In the genomic region with DNA sequence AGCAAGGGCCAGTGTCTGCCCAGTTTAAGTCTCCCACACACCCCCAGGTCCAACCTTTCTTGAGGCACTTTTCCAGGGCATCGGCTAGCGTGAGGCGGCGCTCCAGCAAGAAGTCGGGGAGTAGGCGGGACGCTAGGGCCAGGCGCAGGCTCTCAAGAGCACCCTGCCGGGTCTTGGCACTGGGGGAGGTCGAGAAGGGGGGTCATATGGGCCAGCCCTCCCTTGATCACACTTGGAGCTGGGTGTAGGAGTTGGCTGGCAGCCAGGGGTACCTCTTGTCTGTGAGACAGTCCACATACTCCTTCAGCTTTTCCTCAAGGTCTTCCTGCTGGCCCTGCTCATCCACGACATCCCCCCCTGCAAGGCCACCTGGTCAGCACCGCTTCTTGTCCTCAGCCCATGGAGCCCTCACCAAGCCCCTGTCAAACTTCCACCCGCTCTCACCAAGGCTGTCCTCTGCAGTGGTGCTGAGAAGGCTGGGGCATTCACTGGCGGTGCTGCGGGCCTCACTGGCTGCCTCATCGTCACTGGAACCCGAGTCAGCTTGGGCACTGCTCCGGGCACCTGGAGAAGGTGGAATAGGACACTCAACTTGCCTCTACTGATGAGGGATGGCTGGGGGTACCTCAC, we compare ENCODE assay signal across 14 cellular contexts. TPM values are rescaled to one million over a fixed set of nuclear protein-coding genes. Genes with fewer than 3 reads are reported as not detected.
DNase-seq lines count a peak whose midpoint lies in the region; ATAC-seq and TF ChIP-seq lines count a peak whose summit lies in the region.
"Had no signal": no experiment of that assay in that cellular context is flagged by ENCODE, and none has a peak within 500 bp of the region (broad histone marks: within the 10 kb centered on the region; RNA-seq: fewer than 3 reads in every experiment).

No MANE protein-coding gene starts in this region.

- peaks cover 40% of the 10 kb centered on the region for H3K36me3 Mint-ChIP-seq in activated CD4-positive, alpha-beta T cell treated with anti-CD3 and anti-CD28 coated beads, Interleukin-2, amount 10 ng/mL, durations not matched to agents 24 days and 14 days (ENCODE audit: low read depth)
- peaks cover 28% of the 10 kb centered on the region for H3K36me3 Mint-ChIP-seq in activated naive CD8-positive, alpha-beta T cell treated with anti-CD3 and anti-CD28 coated beads, Interleukin-2, amount 50 U/mL, for 24 hours (ENCODE audit: low read depth)

- no peaks in the 10 kb centered on the region for H3K9me3 Mint-ChIP-seq in activated CD4-positive, alpha-beta T cell treated with anti-CD3 and anti-CD28 coated beads, Interleukin-2, amount 10 ng/mL, durations not matched to agents 24 days and 14 days
- H3K9me3 Mint-ChIP-seq in activated naive CD8-positive, alpha-beta T cell treated with anti-CD3 and anti-CD28 coated beads, Interleukin-2, amount 50 U/mL, for 24 hours = no peaks in the 10 kb centered on the region

- TF ChIP-seq CTCF in smooth muscle cell (IDR thresholded peaks at IDR 0.05; ENCODE audit: borderline replicate concordance, insufficient read depth, poor library complexity, severe bottlenecking) = no peak

- H3K27me3 Mint-ChIP-seq in activated CD4-positive, alpha-beta T cell treated with anti-CD3 and anti-CD28 coated beads, Interleukin-2, amount 10 ng/mL, durations not matched to agents 24 days and 14 days = no peaks in the 10 kb centered on the region
- no peaks in the 10 kb centered on the region for H3K27me3 Mint-ChIP-seq in activated naive CD8-positive, alpha-beta T cell treated with anti-CD3 and anti-CD28 coated beads, Interleukin-2, amount 50 U/mL, for 24 hours

- no peaks in the 10 kb centered on the region for H3K9me3 ChIP-seq in neuron (ENCODE audit: low read length)
- H3K9me3 ChIP-seq in smooth muscle cell (replicated peaks; ENCODE audit: low read depth) = no peaks in the 10 kb centered on the region
- H3K9me3 ChIP-seq: tibial nerve had no signal

- H3K27ac ChIP-seq in smooth muscle cell (ENCODE audit: low read depth) = no peak overlapping the region

- peaks cover 14% of the 10 kb centered on the region for H3K4me1 Mint-ChIP-seq in activated CD4-positive, alpha-beta T cell treated with anti-CD3 and anti-CD28 coated beads, Interleukin-2, amount 10 ng/mL, durations not matched to agents 24 days and 14 days
- peaks cover 17% of the 10 kb centered on the region for H3K4me1 Mint-ChIP-seq in activated naive CD8-positive, alpha-beta T cell treated with anti-CD3 and anti-CD28 coated beads, Interleukin-2, amount 50 U/mL, for 24 hours

- H3K36me3 ChIP-seq in neuron (ENCODE audit: insufficient read depth, low read length) (peaks cover 32% of the 10 kb centered on the region), smooth muscle cell (ENCODE audit: low read depth) (no peaks in the 10 kb centered on the region)

- no peak overlapping the region for H3K9ac ChIP-seq in smooth muscle cell (ENCODE audit: low read depth)

- no peaks in the 10 kb centered on the region for H3K27me3 ChIP-seq in neuron (ENCODE audit: insufficient read depth, low read length)
- H3K27me3 ChIP-seq in smooth muscle cell (ENCODE audit: low read depth) = no peaks in the 10 kb centered on the region
- H3K27me3 ChIP-seq: tibial nerve had no signal

- no peak for ATAC-seq in activated naive CD8-positive, alpha-beta T cell treated with anti-CD3 and anti-CD28 coated beads, Interleukin-2, amount 50 U/mL, for 24 hours
- ATAC-seq in HG03442 (IDR thresholded peaks at IDR 0.05; ENCODE audit: unreplicated experiment) = no peak

- H3K4me2 ChIP-seq in smooth muscle cell = no peak overlapping the region

- no peak overlapping the region for H3K27ac Mint-ChIP-seq in activated CD4-positive, alpha-beta T cell treated with anti-CD3 and anti-CD28 coated beads, Interleukin-2, amount 10 ng/mL, durations not matched to agents 24 days and 14 days
- H3K27ac Mint-ChIP-seq in activated naive CD8-positive, alpha-beta T cell treated with anti-CD3 and anti-CD28 coated beads, Interleukin-2, amount 50 U/mL, for 24 hours = peak overlapping the region; percentile 97

- peaks cover 11% of the 10 kb centered on the region for H3K79me2 ChIP-seq in smooth muscle cell (ENCODE audit: low read depth)

- H2AFZ ChIP-seq in neuron (ENCODE audit: low read depth, low read length) = no peak overlapping the region
- no peak overlapping the region for H2AFZ ChIP-seq in smooth muscle cell (ENCODE audit: low read depth)

- no peaks in the 10 kb centered on the region for H4K20me1 ChIP-seq in smooth muscle cell (ENCODE audit: low read depth)

- WGBS in smooth muscle cell (ENCODE audit: low lambda C conversion rate) = 97% methylated on average over 18 of the region's 18 CpGs

- H3K4me3 ChIP-seq in Jurkat, Clone E6-1 (ENCODE audit: low read length) = peak overlapping the region; percentile 99
- H3K4me3 ChIP-seq in neuron (ENCODE audit: low read length) = peak overlapping the region; percentile 12
- no peak overlapping the region for H3K4me3 ChIP-seq in smooth muscle cell

- H3K4me3 Mint-ChIP-seq in activated CD4-positive, alpha-beta T cell treated with anti-CD3 and anti-CD28 coated beads, Interleukin-2, amount 10 ng/mL, durations not matched to agents 24 days and 14 days = peak overlapping the region; percentile 94
- H3K4me3 Mint-ChIP-seq in activated naive CD8-positive, alpha-beta T cell treated with anti-CD3 and anti-CD28 coated beads, Interleukin-2, amount 50 U/mL, for 24 hours = peak overlapping the region; percentile 97

- no peaks in the 10 kb centered on the region for H3F3A ChIP-seq in smooth muscle cell (ENCODE audit: low read depth)

- intact Hi-C loops in activated CD4-positive, alpha-beta T cell treated with anti-CD3 and anti-CD28 coated beads, Interleukin-2, amount 10 ng/mL, durations not matched to agents 24 days and 14 days (cut with micrococcal nuclease) = loop anchor here (10.0 kb wide), 1 partner anchor 615 kb away; a partner anchor contains a TSS

- H3K4me1 ChIP-seq in neuron (ENCODE audit: insufficient read depth, low read length) = peaks cover 16% of the 10 kb centered on the region
- peaks cover 10% of the 10 kb centered on the region for H3K4me1 ChIP-seq in smooth muscle cell (ENCODE audit: low read depth)

- peak; percentile 59 for DNase-seq in activated CD4-positive, alpha-beta T cell treated with anti-CD3 and anti-CD28 coated beads, Interleukin-2, amount 10 ng/mL, durations not matched to agents 24 days and 14 days
- DNase-seq in activated CD4-positive, alpha-beta T cell treated with anti-CD3 and anti-CD28 coated beads for 48 hours = no peak
- no peak for DNase-seq in Jurkat, Clone E6-1 (ENCODE audit: low read depth, low spot score)
- DNase-seq in activated naive CD8-positive, alpha-beta T cell treated with anti-CD3 and anti-CD28 coated beads, Interleukin-2, amount 50 U/mL, for 24 hours = no peak
- no peak for DNase-seq in smooth muscle cell (lab: John Stamatoyannopoulos, UW; ENCODE audit: unreplicated experiment)
- DNase-seq in NCI-H2107 (lab: John Stamatoyannopoulos, UW) = no peak
- DNase-seq: EL, retina had no signal

RNA-seq across cellular contexts. Expression of a gene that starts 2.0 kb away (rescaled TPM):
- 231 and 233 TPM in 2 replicates for total RNA-seq in activated CD4-positive, alpha-beta T cell treated with anti-CD3 and anti-CD28 coated beads, Interleukin-2, amount 10 ng/mL, durations not matched to agents 24 days and 14 days
- 140 TPM for polyA plus RNA-seq in Jurkat, Clone E6-1 (2012; ENCODE audit: insufficient read depth, insufficient read length)
- 19.9 and 20.8 TPM in 2 replicates for total RNA-seq in smooth muscle cell
- 59.3 and 62.6 TPM in 2 replicates for polyA plus RNA-seq in smooth muscle cell

RNA-seq across cellular contexts. Expression of a gene that starts 9.0 kb away (rescaled TPM):
- total RNA-seq in activated CD4-positive, alpha-beta T cell treated with anti-CD3 and anti-CD28 coated beads, Interleukin-2, amount 10 ng/mL, durations not matched to agents 24 days and 14 days = 7.1 and 7.3 TPM in 2 replicates
- 7.3 TPM for polyA plus RNA-seq in Jurkat, Clone E6-1 (2012; ENCODE audit: insufficient read depth, insufficient read length)
- total RNA-seq in smooth muscle cell = 1.6 and 2.5 TPM in 2 replicates
- polyA plus RNA-seq in smooth muscle cell = 3.7 and 6.7 TPM in 2 replicates

RNA-seq across cellular contexts. Expression of a gene that starts 9.0 kb away (rescaled TPM):
- total RNA-seq in activated CD4-positive, alpha-beta T cell treated with anti-CD3 and anti-CD28 coated beads, Interleukin-2, amount 10 ng/mL, durations not matched to agents 24 days and 14 days = 17.3 and 20.0 TPM in 2 replicates
- polyA plus RNA-seq in Jurkat, Clone E6-1 (2012; ENCODE audit: insufficient read depth, insufficient read length) = 15.7 TPM
- total RNA-seq in smooth muscle cell = 11.3 and 13.0 TPM in 2 replicates
- polyA plus RNA-seq in smooth muscle cell = 16.7 and 21.9 TPM in 2 replicates

RNA-seq across cellular contexts. Expression of a gene that starts 11.3 kb away (rescaled TPM):
- total RNA-seq in activated CD4-positive, alpha-beta T cell treated with anti-CD3 and anti-CD28 coated beads, Interleukin-2, amount 10 ng/mL, durations not matched to agents 24 days and 14 days = not detected in 2 replicates
- not detected for polyA plus RNA-seq in Jurkat, Clone E6-1 (2012; ENCODE audit: insufficient read depth, insufficient read length)
- 0.09 and 0.18 TPM in 2 replicates for total RNA-seq in smooth muscle cell
- 0.87 TPM in 1 of 2 replicates, not detected in the other for polyA plus RNA-seq in smooth muscle cell
- total RNA-seq: lung microvascular endothelial cell, NCI-H460, SK-MEL-5 had no signal

RNA-seq across cellular contexts. Expression of a gene that starts 13.1 kb away (rescaled TPM):
- total RNA-seq in activated CD4-positive, alpha-beta T cell treated with anti-CD3 and anti-CD28 coated beads, Interleukin-2, amount 10 ng/mL, durations not matched to agents 24 days and 14 days = 0.28 and 0.50 TPM in 2 replicates
- polyA plus RNA-seq in Jurkat, Clone E6-1 (2012; ENCODE audit: insufficient read depth, insufficient read length) = not detected
- total RNA-seq in smooth muscle cell = 0.54 and 1.0 TPM in 2 replicates
- 1.4 TPM in 1 of 2 replicates, not detected in the other for polyA plus RNA-seq in smooth muscle cell

Comparison
In these comparisons a context has a peak if more than half of its experiments do, and no peak if none do; other contexts are left out.
1. RNA of a gene that starts 2.0 kb away (total RNA-seq): 231 to 233 TPM in activated CD4-positive, alpha-beta T cell treated with anti-CD3 and anti-CD28 coated beads, Interleukin-2, amount 10 ng/mL, durations not matched to agents 24 days and 14 days; 19.9 to 20.8 TPM in smooth muscle cell; every median in the first group is over 10 times any median in the second.